2 cellular contexts compared by ENCODE assay signal in the genomic region with DNA sequence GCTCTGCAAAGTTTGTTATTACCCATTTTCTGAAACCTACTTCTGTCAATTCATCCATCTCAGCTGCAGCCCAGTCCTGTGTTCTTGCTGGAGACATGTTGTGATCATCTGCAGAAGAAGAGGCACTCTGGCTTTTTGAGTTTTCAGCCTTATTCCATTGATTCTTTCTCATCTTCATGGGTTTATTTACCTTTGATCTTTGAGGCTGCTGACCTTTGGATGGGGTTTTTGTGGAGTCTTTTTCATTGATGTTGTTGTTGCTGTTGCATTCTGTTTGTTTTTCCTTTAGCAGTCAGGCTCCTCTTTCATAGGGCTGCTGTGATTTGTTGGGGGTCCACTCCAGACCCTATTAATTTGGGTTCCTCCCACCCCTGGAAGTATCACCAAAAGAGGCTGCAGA.
TF ChIP-seq lines count a peak whose summit lies in the region.

No MANE protein-coding gene starts in this region.

TF ChIP-seq in liver, 16 proteins besides CTCF, POLR2A, EP300 and RAD21 (continued from another document):
- TF ChIP-seq, protein P1, sequence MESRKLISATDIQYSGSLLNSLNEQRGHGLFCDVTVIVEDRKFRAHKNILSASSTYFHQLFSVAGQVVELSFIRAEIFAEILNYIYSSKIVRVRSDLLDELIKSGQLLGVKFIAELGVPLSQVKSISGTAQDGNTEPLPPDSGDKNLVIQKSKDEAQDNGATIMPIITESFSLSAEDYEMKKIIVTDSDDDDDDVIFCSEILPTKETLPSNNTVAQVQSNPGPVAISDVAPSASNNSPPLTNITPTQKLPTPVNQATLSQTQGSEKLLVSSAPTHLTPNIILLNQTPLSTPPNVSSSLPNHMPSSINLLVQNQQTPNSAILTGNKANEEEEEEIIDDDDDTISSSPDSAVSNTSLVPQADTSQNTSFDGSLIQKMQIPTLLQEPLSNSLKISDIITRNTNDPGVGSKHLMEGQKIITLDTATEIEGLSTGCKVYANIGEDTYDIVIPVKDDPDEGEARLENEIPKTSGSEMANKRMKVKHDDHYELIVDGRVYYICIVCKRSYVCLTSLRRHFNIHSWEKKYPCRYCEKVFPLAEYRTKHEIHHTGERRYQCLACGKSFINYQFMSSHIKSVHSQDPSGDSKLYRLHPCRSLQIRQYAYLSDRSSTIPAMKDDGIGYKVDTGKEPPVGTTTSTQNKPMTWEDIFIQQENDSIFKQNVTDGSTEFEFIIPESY (IDR thresholded peaks at IDR 0.05): no peak
- TF ChIP-seq FOXA1 (IDR thresholded peaks at IDR 0.05) (no peak), YY1 (IDR thresholded peaks at IDR 0.05) (no peak), HNF4A (conservative IDR thresholded peaks at IDR 0.05) (peak; percentile 34 to 61), NR2F2 (IDR thresholded peaks at IDR 0.05) (no peak), SP1 (IDR thresholded peaks at IDR 0.05) (peak; percentile 27), RXRA (IDR thresholded peaks at IDR 0.05) (peak; percentile 46 to 70), GABPA (IDR thresholded peaks at IDR 0.05 in 1 of 2, conservative IDR thresholded peaks at IDR 0.05 in 1 of 2) (no peak), TAF1 (conservative IDR thresholded peaks at IDR 0.05) (no peak)
- TF ChIP-seq, protein P2, sequence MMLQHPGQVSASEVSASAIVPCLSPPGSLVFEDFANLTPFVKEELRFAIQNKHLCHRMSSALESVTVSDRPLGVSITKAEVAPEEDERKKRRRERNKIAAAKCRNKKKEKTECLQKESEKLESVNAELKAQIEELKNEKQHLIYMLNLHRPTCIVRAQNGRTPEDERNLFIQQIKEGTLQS (IDR thresholded peaks at IDR 0.05): no peak
- TF ChIP-seq, protein P3, sequence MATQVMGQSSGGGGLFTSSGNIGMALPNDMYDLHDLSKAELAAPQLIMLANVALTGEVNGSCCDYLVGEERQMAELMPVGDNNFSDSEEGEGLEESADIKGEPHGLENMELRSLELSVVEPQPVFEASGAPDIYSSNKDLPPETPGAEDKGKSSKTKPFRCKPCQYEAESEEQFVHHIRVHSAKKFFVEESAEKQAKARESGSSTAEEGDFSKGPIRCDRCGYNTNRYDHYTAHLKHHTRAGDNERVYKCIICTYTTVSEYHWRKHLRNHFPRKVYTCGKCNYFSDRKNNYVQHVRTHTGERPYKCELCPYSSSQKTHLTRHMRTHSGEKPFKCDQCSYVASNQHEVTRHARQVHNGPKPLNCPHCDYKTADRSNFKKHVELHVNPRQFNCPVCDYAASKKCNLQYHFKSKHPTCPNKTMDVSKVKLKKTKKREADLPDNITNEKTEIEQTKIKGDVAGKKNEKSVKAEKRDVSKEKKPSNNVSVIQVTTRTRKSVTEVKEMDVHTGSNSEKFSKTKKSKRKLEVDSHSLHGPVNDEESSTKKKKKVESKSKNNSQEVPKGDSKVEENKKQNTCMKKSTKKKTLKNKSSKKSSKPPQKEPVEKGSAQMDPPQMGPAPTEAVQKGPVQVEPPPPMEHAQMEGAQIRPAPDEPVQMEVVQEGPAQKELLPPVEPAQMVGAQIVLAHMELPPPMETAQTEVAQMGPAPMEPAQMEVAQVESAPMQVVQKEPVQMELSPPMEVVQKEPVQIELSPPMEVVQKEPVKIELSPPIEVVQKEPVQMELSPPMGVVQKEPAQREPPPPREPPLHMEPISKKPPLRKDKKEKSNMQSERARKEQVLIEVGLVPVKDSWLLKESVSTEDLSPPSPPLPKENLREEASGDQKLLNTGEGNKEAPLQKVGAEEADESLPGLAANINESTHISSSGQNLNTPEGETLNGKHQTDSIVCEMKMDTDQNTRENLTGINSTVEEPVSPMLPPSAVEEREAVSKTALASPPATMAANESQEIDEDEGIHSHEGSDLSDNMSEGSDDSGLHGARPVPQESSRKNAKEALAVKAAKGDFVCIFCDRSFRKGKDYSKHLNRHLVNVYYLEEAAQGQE (IDR thresholded peaks at IDR 0.05): no peak
TF ChIP-seq in liver: peak in this region for 3.

TF ChIP-seq in HepG2, 621 proteins besides CTCF, POLR2A, EP300 and RAD21 (continued from another document):
- TF ChIP-seq, protein P4, sequence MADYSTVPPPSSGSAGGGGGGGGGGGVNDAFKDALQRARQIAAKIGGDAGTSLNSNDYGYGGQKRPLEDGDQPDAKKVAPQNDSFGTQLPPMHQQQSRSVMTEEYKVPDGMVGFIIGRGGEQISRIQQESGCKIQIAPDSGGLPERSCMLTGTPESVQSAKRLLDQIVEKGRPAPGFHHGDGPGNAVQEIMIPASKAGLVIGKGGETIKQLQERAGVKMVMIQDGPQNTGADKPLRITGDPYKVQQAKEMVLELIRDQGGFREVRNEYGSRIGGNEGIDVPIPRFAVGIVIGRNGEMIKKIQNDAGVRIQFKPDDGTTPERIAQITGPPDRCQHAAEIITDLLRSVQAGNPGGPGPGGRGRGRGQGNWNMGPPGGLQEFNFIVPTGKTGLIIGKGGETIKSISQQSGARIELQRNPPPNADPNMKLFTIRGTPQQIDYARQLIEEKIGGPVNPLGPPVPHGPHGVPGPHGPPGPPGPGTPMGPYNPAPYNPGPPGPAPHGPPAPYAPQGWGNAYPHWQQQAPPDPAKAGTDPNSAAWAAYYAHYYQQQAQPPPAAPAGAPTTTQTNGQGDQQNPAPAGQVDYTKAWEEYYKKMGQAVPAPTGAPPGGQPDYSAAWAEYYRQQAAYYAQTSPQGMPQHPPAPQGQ (CRISPR knock-in tag; IDR thresholded peaks at IDR 0.05; ENCODE audit: borderline replicate concordance): no peak
- TF ChIP-seq ZNF354B (CRISPR knock-in tag; IDR thresholded peaks at IDR 0.05) (no peak), ZNF792 (CRISPR knock-in tag; IDR thresholded peaks at IDR 0.05) (no peak), KDM3A (CRISPR knock-in tag; IDR thresholded peaks at IDR 0.05; ENCODE audit: low read depth) (no peak), FOXK2 (IDR thresholded peaks at IDR 0.05) (no peak)
- TF ChIP-seq, protein P5, sequence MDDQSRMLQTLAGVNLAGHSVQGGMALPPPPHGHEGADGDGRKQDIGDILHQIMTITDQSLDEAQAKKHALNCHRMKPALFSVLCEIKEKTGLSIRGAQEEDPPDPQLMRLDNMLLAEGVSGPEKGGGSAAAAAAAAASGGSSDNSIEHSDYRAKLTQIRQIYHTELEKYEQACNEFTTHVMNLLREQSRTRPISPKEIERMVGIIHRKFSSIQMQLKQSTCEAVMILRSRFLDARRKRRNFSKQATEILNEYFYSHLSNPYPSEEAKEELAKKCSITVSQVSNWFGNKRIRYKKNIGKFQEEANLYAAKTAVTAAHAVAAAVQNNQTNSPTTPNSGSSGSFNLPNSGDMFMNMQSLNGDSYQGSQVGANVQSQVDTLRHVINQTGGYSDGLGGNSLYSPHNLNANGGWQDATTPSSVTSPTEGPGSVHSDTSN (CRISPR knock-in tag; IDR thresholded peaks at IDR 0.05; ENCODE audit: borderline replicate concordance): no peak
- TF ChIP-seq, protein P6, sequence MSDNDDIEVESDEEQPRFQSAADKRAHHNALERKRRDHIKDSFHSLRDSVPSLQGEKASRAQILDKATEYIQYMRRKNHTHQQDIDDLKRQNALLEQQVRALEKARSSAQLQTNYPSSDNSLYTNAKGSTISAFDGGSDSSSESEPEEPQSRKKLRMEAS (IDR thresholded peaks at IDR 0.05): no peak
